In genomic region chr9:95407524-95407923, GRCh38 we compare ENCODE assay signal across 8 cellular contexts.
"Had no signal": no experiment of that assay in that cellular context is flagged by ENCODE, and none has a peak within 500 bp of the region (broad histone marks: within the 10 kb centered on the region; RNA-seq: fewer than 3 reads in every experiment).

No MANE protein-coding gene starts in this region.

- DNase-seq: GOT3, H7, KG1 had no signal

- ATAC-seq: HCT116, HepG2 had no signal

- H3K36me3 Mint-ChIP-seq: IgD-negative memory B cell had no signal

- H3K4me3 Mint-ChIP-seq: IgD-negative memory B cell had no signal

- H3K27ac ChIP-seq: HL-60 had no signal

- H3K27ac Mint-ChIP-seq: IgD-negative memory B cell had no signal

- H3K4me3 ChIP-seq: HAP-1 had no signal

- FAIRE-seq: HepG2 had no signal

- H3K4me1 Mint-ChIP-seq: IgD-negative memory B cell had no signal

- H3K36me3 ChIP-seq: HAP-1 had no signal

- H3K9me3 ChIP-seq: HAP-1 had no signal
